1 cellular context compared by ENCODE assay signal in the genomic region with DNA sequence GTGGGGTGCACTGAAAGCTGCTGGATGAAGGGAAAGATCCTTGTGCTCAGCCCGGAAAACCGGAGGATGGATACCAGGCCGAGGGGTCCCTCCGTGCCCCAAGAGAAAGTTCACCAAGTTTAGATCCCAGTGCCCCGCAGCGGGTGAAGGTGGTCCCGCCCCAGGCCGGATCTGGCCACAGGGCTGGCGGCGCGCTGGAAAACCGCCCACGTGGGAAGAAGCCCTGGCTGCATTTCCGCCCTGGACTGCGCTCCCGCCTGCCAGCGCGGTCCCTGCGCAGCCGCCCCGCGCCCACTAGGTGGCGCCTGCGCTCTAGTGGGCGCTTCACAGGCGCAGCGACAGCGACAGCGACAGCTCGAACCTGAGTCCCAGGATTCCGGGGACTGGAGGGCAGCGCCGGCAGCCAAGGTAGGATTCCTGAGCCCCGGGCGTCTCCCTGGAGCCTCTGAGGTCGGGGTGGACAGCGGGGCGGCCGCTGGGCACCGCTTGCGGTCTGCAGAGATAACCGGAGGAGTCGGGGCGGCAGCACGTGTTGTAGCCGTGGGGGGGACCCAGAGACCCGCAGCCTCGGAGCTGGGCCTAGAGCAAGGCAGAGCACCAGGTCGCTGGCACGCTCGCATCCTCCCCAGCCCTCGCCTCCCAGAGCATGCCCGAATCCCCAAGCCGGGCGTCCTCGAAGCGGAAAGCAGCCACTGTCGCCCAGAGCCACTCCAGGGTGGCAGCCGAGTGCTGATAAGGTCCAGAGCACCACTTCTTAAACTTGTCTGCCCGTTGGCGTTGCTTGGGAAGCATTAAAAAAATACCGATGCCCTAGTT.
TF ChIP-seq lines count a peak whose summit lies in the region.

A gene with protein sequence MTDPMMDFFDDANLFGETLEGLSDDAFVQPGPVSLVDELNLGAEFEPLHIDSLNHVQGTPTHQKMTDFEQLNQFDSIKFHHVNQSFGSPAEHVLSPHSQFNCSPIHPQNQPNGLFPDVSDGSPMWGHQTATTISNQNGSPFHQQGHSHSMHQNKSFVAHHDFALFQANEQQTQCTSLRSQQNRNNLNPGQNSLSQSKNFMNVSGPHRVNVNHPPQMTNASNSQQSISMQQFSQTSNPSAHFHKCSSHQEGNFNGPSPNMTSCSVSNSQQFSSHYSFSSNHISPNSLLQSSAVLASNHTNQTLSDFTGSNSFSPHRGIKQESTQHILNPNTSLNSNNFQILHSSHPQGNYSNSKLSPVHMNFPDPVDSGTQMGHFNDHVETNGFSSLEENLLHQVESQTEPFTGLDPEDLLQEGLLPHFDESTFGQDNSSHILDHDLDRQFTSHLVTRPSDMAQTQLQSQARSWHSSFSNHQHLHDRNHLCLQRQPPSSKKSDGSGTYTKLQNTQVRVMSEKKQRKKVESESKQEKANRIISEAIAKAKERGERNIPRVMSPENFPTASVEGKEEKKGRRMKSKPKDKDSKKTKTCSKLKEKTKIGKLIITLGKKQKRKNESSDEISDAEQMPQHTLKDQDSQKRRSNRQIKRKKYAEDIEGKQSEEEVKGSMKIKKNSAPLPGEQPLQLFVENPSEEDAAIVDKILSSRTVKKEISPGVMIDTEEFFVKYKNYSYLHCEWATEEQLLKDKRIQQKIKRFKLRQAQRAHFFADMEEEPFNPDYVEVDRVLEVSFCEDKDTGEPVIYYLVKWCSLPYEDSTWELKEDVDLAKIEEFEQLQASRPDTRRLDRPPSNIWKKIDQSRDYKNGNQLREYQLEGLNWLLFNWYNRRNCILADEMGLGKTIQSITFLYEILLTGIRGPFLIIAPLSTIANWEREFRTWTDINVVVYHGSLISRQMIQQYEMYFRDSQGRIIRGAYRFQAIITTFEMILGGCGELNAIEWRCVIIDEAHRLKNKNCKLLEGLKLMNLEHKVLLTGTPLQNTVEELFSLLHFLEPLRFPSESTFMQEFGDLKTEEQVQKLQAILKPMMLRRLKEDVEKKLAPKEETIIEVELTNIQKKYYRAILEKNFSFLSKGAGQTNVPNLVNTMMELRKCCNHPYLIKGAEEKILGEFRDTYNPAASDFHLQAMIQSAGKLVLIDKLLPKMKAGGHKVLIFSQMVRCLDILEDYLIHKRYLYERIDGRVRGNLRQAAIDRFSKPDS (N-terminal part only) (plus strand): TSS at position 322 of the 816 bp plus-strand sequence. CDS start 101,099 bp downstream, outside the sequence.

TF ChIP-seq in GM12878, 131 proteins besides CTCF, POLR2A, EP300 and RAD21 (continued from another document and continues in another):
- TF ChIP-seq SPI1 (IDR thresholded peaks at IDR 0.05; ENCODE audit: borderline replicate concordance, insufficient read depth, low read depth, low read length) (0 out of 2 replicates have a peak, but pooled peaks have one; percentile 17), CREM (IDR thresholded peaks at IDR 0.05; ENCODE audit: low read depth) (no peak; the same call in 1 of the 2 replicates), CBX5 (IDR thresholded peaks at IDR 0.05; ENCODE audit: low read depth) (peak; percentile 64; the same call in 1 of the 2 replicates), IKZF1 (conservative IDR thresholded peaks at IDR 0.05) (peak; percentile 98), STAT3 (IDR thresholded peaks at IDR 0.05; ENCODE audit: low read depth, low read length) (no peak), LARP7 (IDR thresholded peaks at IDR 0.05) (peak; percentile 86), NR2C1 (IDR thresholded peaks at IDR 0.05) (no peak), NBN (IDR thresholded peaks at IDR 0.05) (0 out of 2 replicates have a peak, but pooled peaks have one; percentile 26), ZBED1 (IDR thresholded peaks at IDR 0.05; ENCODE audit: borderline replicate concordance) (no peak), IRF4 (IDR thresholded peaks at IDR 0.05; ENCODE audit: low read depth, low read length) (0 out of 2 replicates have a peak, but pooled peaks have one; percentile 17), ZNF217 (IDR thresholded peaks at IDR 0.05) (peak; percentile 41; the same call in 1 of the 2 replicates), ZZZ3 (IDR thresholded peaks at IDR 0.05; ENCODE audit: control insufficient read depth, insufficient read length, low read depth) (no peak), ZNF207 (IDR thresholded peaks at IDR 0.05; ENCODE audit: borderline replicate concordance) (0 out of 2 replicates have a peak, but pooled peaks have one; percentile 59), ZSCAN29 (IDR thresholded peaks at IDR 0.05) (no peak)
- TF ChIP-seq, protein P1, sequence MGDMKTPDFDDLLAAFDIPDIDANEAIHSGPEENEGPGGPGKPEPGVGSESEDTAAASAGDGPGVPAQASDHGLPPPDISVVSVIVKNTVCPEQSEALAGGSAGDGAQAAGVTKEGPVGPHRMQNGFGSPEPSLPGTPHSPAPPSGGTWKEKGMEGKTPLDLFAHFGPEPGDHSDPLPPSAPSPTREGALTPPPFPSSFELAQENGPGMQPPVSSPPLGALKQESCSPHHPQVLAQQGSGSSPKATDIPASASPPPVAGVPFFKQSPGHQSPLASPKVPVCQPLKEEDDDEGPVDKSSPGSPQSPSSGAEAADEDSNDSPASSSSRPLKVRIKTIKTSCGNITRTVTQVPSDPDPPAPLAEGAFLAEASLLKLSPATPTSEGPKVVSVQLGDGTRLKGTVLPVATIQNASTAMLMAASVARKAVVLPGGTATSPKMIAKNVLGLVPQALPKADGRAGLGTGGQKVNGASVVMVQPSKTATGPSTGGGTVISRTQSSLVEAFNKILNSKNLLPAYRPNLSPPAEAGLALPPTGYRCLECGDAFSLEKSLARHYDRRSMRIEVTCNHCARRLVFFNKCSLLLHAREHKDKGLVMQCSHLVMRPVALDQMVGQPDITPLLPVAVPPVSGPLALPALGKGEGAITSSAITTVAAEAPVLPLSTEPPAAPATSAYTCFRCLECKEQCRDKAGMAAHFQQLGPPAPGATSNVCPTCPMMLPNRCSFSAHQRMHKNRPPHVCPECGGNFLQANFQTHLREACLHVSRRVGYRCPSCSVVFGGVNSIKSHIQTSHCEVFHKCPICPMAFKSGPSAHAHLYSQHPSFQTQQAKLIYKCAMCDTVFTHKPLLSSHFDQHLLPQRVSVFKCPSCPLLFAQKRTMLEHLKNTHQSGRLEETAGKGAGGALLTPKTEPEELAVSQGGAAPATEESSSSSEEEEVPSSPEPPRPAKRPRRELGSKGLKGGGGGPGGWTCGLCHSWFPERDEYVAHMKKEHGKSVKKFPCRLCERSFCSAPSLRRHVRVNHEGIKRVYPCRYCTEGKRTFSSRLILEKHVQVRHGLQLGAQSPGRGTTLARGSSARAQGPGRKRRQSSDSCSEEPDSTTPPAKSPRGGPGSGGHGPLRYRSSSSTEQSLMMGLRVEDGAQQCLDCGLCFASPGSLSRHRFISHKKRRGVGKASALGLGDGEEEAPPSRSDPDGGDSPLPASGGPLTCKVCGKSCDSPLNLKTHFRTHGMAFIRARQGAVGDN (IDR thresholded peaks at IDR 0.05) = peak; percentile 41; the same call in 1 of the 2 replicates
- TF ChIP-seq, protein P2, sequence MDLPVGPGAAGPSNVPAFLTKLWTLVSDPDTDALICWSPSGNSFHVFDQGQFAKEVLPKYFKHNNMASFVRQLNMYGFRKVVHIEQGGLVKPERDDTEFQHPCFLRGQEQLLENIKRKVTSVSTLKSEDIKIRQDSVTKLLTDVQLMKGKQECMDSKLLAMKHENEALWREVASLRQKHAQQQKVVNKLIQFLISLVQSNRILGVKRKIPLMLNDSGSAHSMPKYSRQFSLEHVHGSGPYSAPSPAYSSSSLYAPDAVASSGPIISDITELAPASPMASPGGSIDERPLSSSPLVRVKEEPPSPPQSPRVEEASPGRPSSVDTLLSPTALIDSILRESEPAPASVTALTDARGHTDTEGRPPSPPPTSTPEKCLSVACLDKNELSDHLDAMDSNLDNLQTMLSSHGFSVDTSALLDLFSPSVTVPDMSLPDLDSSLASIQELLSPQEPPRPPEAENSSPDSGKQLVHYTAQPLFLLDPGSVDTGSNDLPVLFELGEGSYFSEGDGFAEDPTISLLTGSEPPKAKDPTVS (IDR thresholded peaks at IDR 0.05; ENCODE audit: low read depth, low read length) = no peak
- TF ChIP-seq, protein P3, sequence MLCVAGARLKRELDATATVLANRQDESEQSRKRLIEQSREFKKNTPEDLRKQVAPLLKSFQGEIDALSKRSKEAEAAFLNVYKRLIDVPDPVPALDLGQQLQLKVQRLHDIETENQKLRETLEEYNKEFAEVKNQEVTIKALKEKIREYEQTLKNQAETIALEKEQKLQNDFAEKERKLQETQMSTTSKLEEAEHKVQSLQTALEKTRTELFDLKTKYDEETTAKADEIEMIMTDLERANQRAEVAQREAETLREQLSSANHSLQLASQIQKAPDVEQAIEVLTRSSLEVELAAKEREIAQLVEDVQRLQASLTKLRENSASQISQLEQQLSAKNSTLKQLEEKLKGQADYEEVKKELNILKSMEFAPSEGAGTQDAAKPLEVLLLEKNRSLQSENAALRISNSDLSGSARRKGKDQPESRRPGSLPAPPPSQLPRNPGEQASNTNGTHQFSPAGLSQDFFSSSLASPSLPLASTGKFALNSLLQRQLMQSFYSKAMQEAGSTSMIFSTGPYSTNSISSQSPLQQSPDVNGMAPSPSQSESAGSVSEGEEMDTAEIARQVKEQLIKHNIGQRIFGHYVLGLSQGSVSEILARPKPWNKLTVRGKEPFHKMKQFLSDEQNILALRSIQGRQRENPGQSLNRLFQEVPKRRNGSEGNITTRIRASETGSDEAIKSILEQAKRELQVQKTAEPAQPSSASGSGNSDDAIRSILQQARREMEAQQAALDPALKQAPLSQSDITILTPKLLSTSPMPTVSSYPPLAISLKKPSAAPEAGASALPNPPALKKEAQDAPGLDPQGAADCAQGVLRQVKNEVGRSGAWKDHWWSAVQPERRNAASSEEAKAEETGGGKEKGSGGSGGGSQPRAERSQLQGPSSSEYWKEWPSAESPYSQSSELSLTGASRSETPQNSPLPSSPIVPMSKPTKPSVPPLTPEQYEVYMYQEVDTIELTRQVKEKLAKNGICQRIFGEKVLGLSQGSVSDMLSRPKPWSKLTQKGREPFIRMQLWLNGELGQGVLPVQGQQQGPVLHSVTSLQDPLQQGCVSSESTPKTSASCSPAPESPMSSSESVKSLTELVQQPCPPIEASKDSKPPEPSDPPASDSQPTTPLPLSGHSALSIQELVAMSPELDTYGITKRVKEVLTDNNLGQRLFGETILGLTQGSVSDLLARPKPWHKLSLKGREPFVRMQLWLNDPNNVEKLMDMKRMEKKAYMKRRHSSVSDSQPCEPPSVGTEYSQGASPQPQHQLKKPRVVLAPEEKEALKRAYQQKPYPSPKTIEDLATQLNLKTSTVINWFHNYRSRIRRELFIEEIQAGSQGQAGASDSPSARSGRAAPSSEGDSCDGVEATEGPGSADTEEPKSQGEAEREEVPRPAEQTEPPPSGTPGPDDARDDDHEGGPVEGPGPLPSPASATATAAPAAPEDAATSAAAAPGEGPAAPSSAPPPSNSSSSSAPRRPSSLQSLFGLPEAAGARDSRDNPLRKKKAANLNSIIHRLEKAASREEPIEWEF (IDR thresholded peaks at IDR 0.05; ENCODE audit: insufficient replicate concordance, low read depth, low read length) = no peak
- TF ChIP-seq, protein P4, sequence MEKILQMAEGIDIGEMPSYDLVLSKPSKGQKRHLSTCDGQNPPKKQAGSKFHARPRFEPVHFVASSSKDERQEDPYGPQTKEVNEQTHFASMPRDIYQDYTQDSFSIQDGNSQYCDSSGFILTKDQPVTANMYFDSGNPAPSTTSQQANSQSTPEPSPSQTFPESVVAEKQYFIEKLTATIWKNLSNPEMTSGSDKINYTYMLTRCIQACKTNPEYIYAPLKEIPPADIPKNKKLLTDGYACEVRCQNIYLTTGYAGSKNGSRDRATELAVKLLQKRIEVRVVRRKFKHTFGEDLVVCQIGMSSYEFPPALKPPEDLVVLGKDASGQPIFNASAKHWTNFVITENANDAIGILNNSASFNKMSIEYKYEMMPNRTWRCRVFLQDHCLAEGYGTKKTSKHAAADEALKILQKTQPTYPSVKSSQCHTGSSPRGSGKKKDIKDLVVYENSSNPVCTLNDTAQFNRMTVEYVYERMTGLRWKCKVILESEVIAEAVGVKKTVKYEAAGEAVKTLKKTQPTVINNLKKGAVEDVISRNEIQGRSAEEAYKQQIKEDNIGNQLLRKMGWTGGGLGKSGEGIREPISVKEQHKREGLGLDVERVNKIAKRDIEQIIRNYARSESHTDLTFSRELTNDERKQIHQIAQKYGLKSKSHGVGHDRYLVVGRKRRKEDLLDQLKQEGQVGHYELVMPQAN (conservative IDR thresholded peaks at IDR 0.05) = peak; percentile 91
- TF ChIP-seq, protein P5, sequence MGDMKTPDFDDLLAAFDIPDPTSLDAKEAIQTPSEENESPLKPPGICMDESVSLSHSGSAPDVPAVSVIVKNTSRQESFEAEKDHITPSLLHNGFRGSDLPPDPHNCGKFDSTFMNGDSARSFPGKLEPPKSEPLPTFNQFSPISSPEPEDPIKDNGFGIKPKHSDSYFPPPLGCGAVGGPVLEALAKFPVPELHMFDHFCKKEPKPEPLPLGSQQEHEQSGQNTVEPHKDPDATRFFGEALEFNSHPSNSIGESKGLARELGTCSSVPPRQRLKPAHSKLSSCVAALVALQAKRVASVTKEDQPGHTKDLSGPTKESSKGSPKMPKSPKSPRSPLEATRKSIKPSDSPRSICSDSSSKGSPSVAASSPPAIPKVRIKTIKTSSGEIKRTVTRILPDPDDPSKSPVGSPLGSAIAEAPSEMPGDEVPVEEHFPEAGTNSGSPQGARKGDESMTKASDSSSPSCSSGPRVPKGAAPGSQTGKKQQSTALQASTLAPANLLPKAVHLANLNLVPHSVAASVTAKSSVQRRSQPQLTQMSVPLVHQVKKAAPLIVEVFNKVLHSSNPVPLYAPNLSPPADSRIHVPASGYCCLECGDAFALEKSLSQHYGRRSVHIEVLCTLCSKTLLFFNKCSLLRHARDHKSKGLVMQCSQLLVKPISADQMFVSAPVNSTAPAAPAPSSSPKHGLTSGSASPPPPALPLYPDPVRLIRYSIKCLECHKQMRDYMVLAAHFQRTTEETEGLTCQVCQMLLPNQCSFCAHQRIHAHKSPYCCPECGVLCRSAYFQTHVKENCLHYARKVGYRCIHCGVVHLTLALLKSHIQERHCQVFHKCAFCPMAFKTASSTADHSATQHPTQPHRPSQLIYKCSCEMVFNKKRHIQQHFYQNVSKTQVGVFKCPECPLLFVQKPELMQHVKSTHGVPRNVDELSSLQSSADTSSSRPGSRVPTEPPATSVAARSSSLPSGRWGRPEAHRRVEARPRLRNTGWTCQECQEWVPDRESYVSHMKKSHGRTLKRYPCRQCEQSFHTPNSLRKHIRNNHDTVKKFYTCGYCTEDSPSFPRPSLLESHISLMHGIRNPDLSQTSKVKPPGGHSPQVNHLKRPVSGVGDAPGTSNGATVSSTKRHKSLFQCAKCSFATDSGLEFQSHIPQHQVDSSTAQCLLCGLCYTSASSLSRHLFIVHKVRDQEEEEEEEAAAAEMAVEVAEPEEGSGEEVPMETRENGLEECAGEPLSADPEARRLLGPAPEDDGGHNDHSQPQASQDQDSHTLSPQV (IDR thresholded peaks at IDR 0.05) = peak; percentile 85; the same call in 1 of the 2 replicates
- TF ChIP-seq, protein P6, sequence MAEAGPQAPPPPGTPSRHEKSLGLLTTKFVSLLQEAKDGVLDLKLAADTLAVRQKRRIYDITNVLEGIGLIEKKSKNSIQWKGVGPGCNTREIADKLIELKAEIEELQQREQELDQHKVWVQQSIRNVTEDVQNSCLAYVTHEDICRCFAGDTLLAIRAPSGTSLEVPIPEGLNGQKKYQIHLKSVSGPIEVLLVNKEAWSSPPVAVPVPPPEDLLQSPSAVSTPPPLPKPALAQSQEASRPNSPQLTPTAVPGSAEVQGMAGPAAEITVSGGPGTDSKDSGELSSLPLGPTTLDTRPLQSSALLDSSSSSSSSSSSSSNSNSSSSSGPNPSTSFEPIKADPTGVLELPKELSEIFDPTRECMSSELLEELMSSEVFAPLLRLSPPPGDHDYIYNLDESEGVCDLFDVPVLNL (IDR thresholded peaks at IDR 0.05; ENCODE audit: low read depth, low read length) = no peak
